In the genomic region with DNA sequence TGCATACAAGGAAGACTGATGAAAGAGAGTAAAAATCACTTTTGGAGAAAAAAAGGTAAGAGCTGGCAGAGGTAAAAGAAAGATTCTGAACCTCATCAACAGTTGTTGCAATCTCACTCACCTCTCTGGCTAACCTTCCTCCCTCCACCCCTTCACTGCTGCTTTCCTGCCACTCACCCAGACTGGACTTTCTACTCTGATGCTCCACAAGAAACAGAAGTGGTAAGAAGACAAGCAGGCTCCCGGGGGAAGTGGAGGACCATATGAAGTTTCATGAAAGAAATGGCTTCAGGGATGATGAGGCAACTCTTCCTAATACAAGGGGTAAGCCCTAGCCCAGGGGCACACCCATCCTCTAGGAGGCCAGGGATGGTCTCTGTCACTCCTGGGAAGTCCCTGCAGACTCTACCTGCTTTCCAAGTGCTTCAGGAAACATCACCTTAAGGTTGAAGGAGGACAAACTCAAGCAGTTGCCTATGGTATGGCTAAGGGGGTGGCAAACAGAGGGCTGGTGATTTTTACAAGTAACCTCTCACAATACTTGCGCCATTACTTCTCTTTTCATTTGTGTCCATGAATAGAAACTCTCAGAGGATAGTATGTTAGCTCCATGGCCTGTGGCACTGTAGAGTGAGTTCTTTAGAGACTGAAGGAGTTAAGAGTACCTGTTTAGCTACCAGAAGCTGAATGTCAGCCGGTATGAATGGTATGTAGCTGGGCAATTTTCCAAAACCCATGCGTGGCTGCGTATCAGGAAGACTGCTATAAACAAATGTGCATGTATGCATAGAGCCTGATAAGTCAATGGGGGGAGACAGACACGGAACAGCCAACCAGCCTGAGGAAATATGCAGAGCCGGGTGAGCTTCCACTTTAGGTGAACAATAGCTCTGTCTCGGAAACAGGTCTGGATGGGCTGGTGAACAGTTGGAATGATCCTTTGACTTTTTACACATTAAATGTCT, we compare ENCODE assay signal across 8 cellular contexts.
DNase-seq lines count a peak whose midpoint lies in the region; ATAC-seq and TF ChIP-seq lines count a peak whose summit lies in the region.

No MANE protein-coding gene starts in this region.

- peaks cover 55% of the 10 kb centered on the region for H3K4me1 Mint-ChIP-seq in activated CD4-positive, alpha-beta T cell treated with anti-CD3 and anti-CD28 coated beads, Interleukin-2, amount 10 ng/mL, durations not matched to agents 24 days and 14 days
- peaks cover 84% of the 10 kb centered on the region for H3K4me1 Mint-ChIP-seq in stimulated activated naive CD8-positive, alpha-beta T cell treated with anti-CD3 and anti-CD28 coated beads, Interleukin-15, Interleukin-2, amounts not matched to agents 100 ng/mL and 50 ng/mL, for 24 hours (ENCODE audit: low read depth)

- H3K4me3 Mint-ChIP-seq in activated CD4-positive, alpha-beta T cell treated with anti-CD3 and anti-CD28 coated beads, Interleukin-2, amount 10 ng/mL, durations not matched to agents 24 days and 14 days, result peak overlapping the region; percentile 65
- peak overlapping the region; percentile 49 for H3K4me3 Mint-ChIP-seq in stimulated activated naive CD8-positive, alpha-beta T cell treated with anti-CD3 and anti-CD28 coated beads, Interleukin-15, Interleukin-2, amounts not matched to agents 100 ng/mL and 50 ng/mL, for 24 hours

- peak overlapping the region; percentile 70 for H3K27ac Mint-ChIP-seq in activated CD4-positive, alpha-beta T cell treated with anti-CD3 and anti-CD28 coated beads, Interleukin-2, amount 10 ng/mL, durations not matched to agents 24 days and 14 days
- H3K27ac Mint-ChIP-seq in stimulated activated naive CD8-positive, alpha-beta T cell treated with anti-CD3 and anti-CD28 coated beads, Interleukin-15, Interleukin-2, amounts not matched to agents 100 ng/mL and 50 ng/mL, for 24 hours, result peak overlapping the region; percentile 83

- H3K4me1 ChIP-seq in RWPE2 (ENCODE audit: insufficient read depth, poor library complexity, severe bottlenecking) (peaks cover 35% of the 10 kb centered on the region), heart right ventricle (peaks cover 3 to 55% (median 38%) of the 10 kb centered on the region in 9 donors)

- H3K4me3 ChIP-seq in RWPE2 (ENCODE audit: severe bottlenecking) (no peak overlapping the region), heart right ventricle (peak overlapping the region in 1 of 10 donors; percentile 15)

- in situ Hi-C loops in ACHN (cut with HindIII; ENCODE audit: low pct_ligation_motif_present, low pct_unique_long_range_greater_than_20kb, low sequenced_read_pairs), result no loop called here

- ATAC-seq in RWPE2 (ENCODE audit: low read depth) (peak; percentile 90), heart right ventricle (peak in 4 of 8 donors; percentile 30 to 71 (median 52))

- no peak for DNase-seq in activated CD4-positive, alpha-beta T cell treated with anti-CD3 and anti-CD28 coated beads, Interleukin-2, amount 10 ng/mL, durations not matched to agents 24 days and 14 days
- DNase-seq in activated CD4-positive, alpha-beta T cell treated with anti-CD3 and anti-CD28 coated beads, Interleukin-2, amount 50 U/mL, for 1 hour, result no peak
- peak; percentile 67 for DNase-seq in RWPE2 (ENCODE audit: low spot score)
- no peak for DNase-seq in heart right ventricle
- DNase-seq in ACHN, result no peak
- no peak for DNase-seq in NCI-H2171 (lab: John Stamatoyannopoulos, UW)
- DNase-seq in AG08395 (ENCODE audit: low spot score), result no peak

- H3K27ac ChIP-seq in RWPE2 (ENCODE audit: poor library complexity, severe bottlenecking) (peak overlapping the region; percentile 47), heart right ventricle (peak overlapping the region in 7 of 10 donors; percentile 17 to 78 (median 67))

- H3K9me3 ChIP-seq in RWPE2 (ENCODE audit: severe bottlenecking), result no peaks in the 10 kb centered on the region
- no peaks in the 10 kb centered on the region for H3K9me3 ChIP-seq in heart right ventricle

- H3K27me3 ChIP-seq in RWPE2 (ENCODE audit: insufficient read depth, poor library complexity, severe bottlenecking) (no peaks in the 10 kb centered on the region), heart right ventricle (no peaks in the 10 kb centered on the region)

- no peaks in the 10 kb centered on the region for H3K27me3 Mint-ChIP-seq in activated CD4-positive, alpha-beta T cell treated with anti-CD3 and anti-CD28 coated beads, Interleukin-2, amount 10 ng/mL, durations not matched to agents 24 days and 14 days
- H3K27me3 Mint-ChIP-seq in stimulated activated naive CD8-positive, alpha-beta T cell treated with anti-CD3 and anti-CD28 coated beads, Interleukin-15, Interleukin-2, amounts not matched to agents 100 ng/mL and 50 ng/mL, for 24 hours, result no peaks in the 10 kb centered on the region

- peaks cover 23% of the 10 kb centered on the region for H3K36me3 Mint-ChIP-seq in activated CD4-positive, alpha-beta T cell treated with anti-CD3 and anti-CD28 coated beads, Interleukin-2, amount 10 ng/mL, durations not matched to agents 24 days and 14 days (ENCODE audit: low read depth)
- peaks cover 67% of the 10 kb centered on the region for H3K36me3 Mint-ChIP-seq in stimulated activated naive CD8-positive, alpha-beta T cell treated with anti-CD3 and anti-CD28 coated beads, Interleukin-15, Interleukin-2, amounts not matched to agents 100 ng/mL and 50 ng/mL, for 24 hours (ENCODE audit: low read depth)

- intact Hi-C loops in activated CD4-positive, alpha-beta T cell treated with anti-CD3 and anti-CD28 coated beads, Interleukin-2, amount 10 ng/mL, durations not matched to agents 24 days and 14 days (cut with micrococcal nuclease), result no loop called here
- intact Hi-C loops in heart right ventricle (cut with DNase I), result loop anchor here in 3 of 10 donors (5.0 to 10.0 kb wide), 4 partner anchors 33 to 210 kb away; partner anchors contain the start of gene BACH2 (in 1 of the 3)

- TF ChIP-seq CTCF in RWPE2 (IDR thresholded peaks at IDR 0.05; ENCODE audit: poor library complexity, severe bottlenecking), result peak; percentile 23
- peak in 1 of 9 donors; percentile 9 for TF ChIP-seq CTCF in heart right ventricle (IDR thresholded peaks at IDR 0.05)

- H3K36me3 ChIP-seq in RWPE2 (ENCODE audit: low read depth) (no peaks in the 10 kb centered on the region), heart right ventricle (no peaks in the 10 kb centered on the region)

- H3K9me3 Mint-ChIP-seq in activated CD4-positive, alpha-beta T cell treated with anti-CD3 and anti-CD28 coated beads, Interleukin-2, amount 10 ng/mL, durations not matched to agents 24 days and 14 days, result no peaks in the 10 kb centered on the region
- H3K9me3 Mint-ChIP-seq in stimulated activated naive CD8-positive, alpha-beta T cell treated with anti-CD3 and anti-CD28 coated beads, Interleukin-15, Interleukin-2, amounts not matched to agents 100 ng/mL and 50 ng/mL, for 24 hours, result peaks cover 2% of the 10 kb centered on the region

- 31 to 46% methylated on average over 8 of the region's 8 CpGs for WGBS in heart right ventricle, 2 donors
